In genomic region chr6:113756290-113756665, GRCh38 we compare ENCODE assay signal across 22 cellular contexts.
"Had no signal": no experiment of that assay in that cellular context is flagged by ENCODE, and none has a peak within 500 bp of the region (broad histone marks: within the 10 kb centered on the region; RNA-seq: fewer than 3 reads in every experiment).

No MANE protein-coding gene starts in this region.

- H3K4me2 ChIP-seq: smooth muscle cell had no signal

- H3K27ac Mint-ChIP-seq: naive thymus-derived CD8-positive, alpha-beta T cell; type B pancreatic cell had no signal

- H3K36me3 Mint-ChIP-seq: naive thymus-derived CD8-positive, alpha-beta T cell; type B pancreatic cell had no signal

- H3K27me3 ChIP-seq: colonic mucosa, foreskin keratinocyte, ovary, right atrium auricular region, sigmoid colon, suprapubic skin, thyroid gland, uterus had no signal

- ATAC-seq: foreskin keratinocyte; left cardiac atrium; lower lobe of right lung; naive thymus-derived CD8-positive, alpha-beta T cell; stimulated activated naive CD8-positive, alpha-beta T cell treated with anti-CD3 and anti-CD28 coated beads, Interleukin-15, Interleukin-2, amounts not matched to agents 100 U/mL and 50 U/mL, for 24 hours had no signal

- H3K4me3 Mint-ChIP-seq: naive thymus-derived CD8-positive, alpha-beta T cell; type B pancreatic cell had no signal

- H3K36me3 ChIP-seq: colonic mucosa, left ventricle myocardium inferior, lower lobe of right lung, ovary, right atrium auricular region, sigmoid colon, suprapubic skin, thyroid gland, uterus had no signal

- H3K27ac ChIP-seq: colonic mucosa, foreskin keratinocyte, left ventricle myocardium inferior, lower lobe of right lung, ovary, right atrium auricular region, suprapubic skin, thyroid gland, uterus had no signal

- H3K9me3 Mint-ChIP-seq: type B pancreatic cell had no signal

- H3K9me3 ChIP-seq: colonic mucosa, lower lobe of right lung, ovary, right atrium auricular region, sigmoid colon, suprapubic skin, thyroid gland, uterus had no signal

- DNase-seq: colonic mucosa; dermis blood vessel endothelial cell; erythroblast; foreskin keratinocyte; kidney; left cardiac atrium; left ventricle myocardium inferior; lower lobe of right lung; mesenchymal stem cell; midbrain; naive thymus-derived CD8-positive, alpha-beta T cell; nucleus accumbens; ovary; sigmoid colon; stimulated activated CD4-positive, alpha-beta T cell treated with anti-CD3 and anti-CD28 coated beads, Interleukin-2, amount 100 ng/mL, for 48 hours; stimulated activated naive CD8-positive, alpha-beta T cell treated with anti-CD3 and anti-CD28 coated beads, Interleukin-15, Interleukin-2, amounts not matched to agents 100 U/mL and 50 U/mL, for 24 hours; uterus had no signal

- H3K4me3 ChIP-seq: colonic mucosa, left ventricle myocardium inferior, lower lobe of right lung, ovary, right atrium auricular region, sigmoid colon, smooth muscle cell, suprapubic skin, thyroid gland, uterus had no signal

- H3K4me1 Mint-ChIP-seq: naive thymus-derived CD8-positive, alpha-beta T cell had no signal

- H3K4me1 ChIP-seq: colonic mucosa, foreskin keratinocyte, left ventricle myocardium inferior, lower lobe of right lung, sigmoid colon, suprapubic skin, uterus had no signal

- H3K27me3 Mint-ChIP-seq: naive thymus-derived CD8-positive, alpha-beta T cell; type B pancreatic cell had no signal
